Comparison of ENCODE assay signal across 24 cellular contexts in the genomic region with DNA sequence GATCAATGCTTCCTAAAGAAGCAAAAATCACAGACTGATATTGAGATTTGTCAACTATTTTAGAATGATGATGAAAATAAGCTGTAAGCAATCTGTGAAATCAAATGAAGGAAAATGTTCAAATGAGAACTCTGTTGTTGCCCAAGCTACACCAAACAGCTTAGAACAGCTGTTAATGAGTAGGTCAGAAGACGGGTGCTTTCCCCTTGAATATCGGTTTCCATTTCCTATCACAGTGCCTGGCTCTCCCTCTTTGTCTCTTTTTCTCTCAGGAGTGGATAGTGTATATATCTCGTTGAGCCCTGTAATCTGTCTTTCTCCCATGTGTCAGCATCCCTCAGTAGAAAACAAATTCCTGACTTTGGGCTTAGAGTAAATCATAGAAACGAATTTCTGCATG.
DNase-seq lines count a peak whose midpoint lies in the region; ATAC-seq lines count a peak whose summit lies in the region.
"Had no signal": no experiment of that assay in that cellular context is flagged by ENCODE, and none has a peak within 500 bp of the region (broad histone marks: within the 10 kb centered on the region; RNA-seq: fewer than 3 reads in every experiment).

No MANE protein-coding gene starts in this region.

- ATAC-seq in GM18870 (IDR thresholded peaks at IDR 0.05; ENCODE audit: unreplicated experiment), result peak; percentile 90
- peak; percentile 76 for ATAC-seq in GM21515 (IDR thresholded peaks at IDR 0.05; ENCODE audit: unreplicated experiment)
- ATAC-seq in HG02973 (IDR thresholded peaks at IDR 0.05; ENCODE audit: unreplicated experiment), result peak; percentile 56
- ATAC-seq in HG03520 (IDR thresholded peaks at IDR 0.05; ENCODE audit: unreplicated experiment), result peak; percentile 54
- ATAC-seq in GM18498 (IDR thresholded peaks at IDR 0.05; ENCODE audit: unreplicated experiment), result no peak
- ATAC-seq: gastroesophageal sphincter, K562, psoas muscle had no signal

- H3K4me3 Mint-ChIP-seq in CD4-positive, alpha-beta memory T cell, result no peak overlapping the region
- H3K4me3 Mint-ChIP-seq: activated CD4-positive, alpha-beta T cell treated with anti-CD3 and anti-CD28 coated beads, Interleukin-2, amount 10 ng/mL, durations not matched to agents 7 days and 5 days; CD4-positive, alpha-beta T cell had no signal

- POLR2A ChIA-PET in CD4-positive, alpha-beta memory T cell (lab: Charles Lee; ENCODE audit: partially characterized antibody), result no interaction called here

- no peaks in the 10 kb centered on the region for H3K4me1 Mint-ChIP-seq in CD4-positive, alpha-beta memory T cell
- H3K4me1 Mint-ChIP-seq: activated CD4-positive, alpha-beta T cell treated with anti-CD3 and anti-CD28 coated beads, Interleukin-2, amount 10 ng/mL, durations not matched to agents 7 days and 5 days had no signal

- H3K27me3 Mint-ChIP-seq in CD4-positive, alpha-beta memory T cell, result no peaks in the 10 kb centered on the region
- H3K27me3 Mint-ChIP-seq: activated CD4-positive, alpha-beta T cell treated with anti-CD3 and anti-CD28 coated beads, Interleukin-2, amount 10 ng/mL, durations not matched to agents 7 days and 5 days; CD4-positive, alpha-beta T cell had no signal

- H3K36me3 Mint-ChIP-seq in CD4-positive, alpha-beta memory T cell, result no peaks in the 10 kb centered on the region

- peaks cover 0 to 3% (median 0%) of the 10 kb centered on the region in 8 donors for H3K9me3 Mint-ChIP-seq in CD4-positive, alpha-beta memory T cell
- H3K9me3 Mint-ChIP-seq: activated CD4-positive, alpha-beta T cell treated with anti-CD3 and anti-CD28 coated beads, Interleukin-2, amount 10 ng/mL, durations not matched to agents 7 days and 5 days had no signal

- no peaks in the 10 kb centered on the region for H3K36me3 ChIP-seq in CD4-positive, alpha-beta memory T cell (ENCODE audit: insufficient read depth, low read length)
- H3K36me3 ChIP-seq: gastroesophageal sphincter, spleen had no signal

- DNase-seq in stimulated activated CD4-positive, alpha-beta T cell treated with anti-CD3 and anti-CD28 coated beads, Interleukin-4, amount 100 ng/mL, for 24 hours, result no peak
- no peak for DNase-seq in amygdala (lab: John Stamatoyannopoulos, UW)
- no peak for DNase-seq in CD4-positive, alpha-beta memory T cell
- DNase-seq: activated CD4-positive, alpha-beta T cell treated with anti-CD3 and anti-CD28 coated beads, Interleukin-2, amount 10 ng/mL, durations not matched to agents 7 days and 5 days; activated gamma-delta T cell treated with Interleukin-2 at 50 U/mL for 16 hours; amniotic stem cell; caudate nucleus; CD4-positive, alpha-beta T cell; DMS79 treated with DMSO at 0.1 percent for 48 hours; erythroblast; midbrain; NCI-H2029; NCI-H446; psoas muscle; spleen; SW 1271 had no signal

- H3K27ac ChIP-seq in CD4-positive, alpha-beta memory T cell (ENCODE audit: low read depth, low read length), result no peak overlapping the region
- H3K27ac ChIP-seq: gastroesophageal sphincter, HL-60, psoas muscle, spleen had no signal

- no peaks in the 10 kb centered on the region for H3K27me3 ChIP-seq in CD4-positive, alpha-beta memory T cell (ENCODE audit: insufficient read depth, low read length)
- H3K27me3 ChIP-seq: gastroesophageal sphincter, spleen had no signal

- no peak overlapping the region for H3K27ac Mint-ChIP-seq in CD4-positive, alpha-beta memory T cell
- H3K27ac Mint-ChIP-seq: activated CD4-positive, alpha-beta T cell treated with anti-CD3 and anti-CD28 coated beads, Interleukin-2, amount 10 ng/mL, durations not matched to agents 7 days and 5 days; CD4-positive, alpha-beta T cell had no signal

- H3K4me1 ChIP-seq in CD4-positive, alpha-beta memory T cell (ENCODE audit: insufficient read depth, low read length), result no peaks in the 10 kb centered on the region
- H3K4me1 ChIP-seq: gastroesophageal sphincter, psoas muscle, spleen had no signal

- intact Hi-C loops in CD4-positive, alpha-beta memory T cell (cut with micrococcal nuclease), result no loop called here

- no peak overlapping the region for H3K4me3 ChIP-seq in CD4-positive, alpha-beta memory T cell (ENCODE audit: low read length in 2 of 2)
- H3K4me3 ChIP-seq: gastroesophageal sphincter, K562, psoas muscle, spleen had no signal

- H3K9me3 ChIP-seq in CD4-positive, alpha-beta memory T cell (ENCODE audit: control insufficient read depth in 1 of 2, low read length in 2 of 2), result no peaks in the 10 kb centered on the region
- H3K9me3 ChIP-seq: gastroesophageal sphincter, psoas muscle, spleen had no signal

- CTCF ChIA-PET in CD4-positive, alpha-beta memory T cell (lab: Charles Lee; ENCODE audit: partially characterized antibody), result interaction anchor here (1.3 kb wide), 1 partner anchor 15 kb away, joined by 8 read pairs; no protein-coding TSS in a partner anchor
